10 cellular contexts compared by ENCODE assay signal in genomic region chr14:97376310-97376709, GRCh38.
"Had no signal": no experiment of that assay in that cellular context is flagged by ENCODE, and none has a peak within 500 bp of the region (broad histone marks: within the 10 kb centered on the region; RNA-seq: fewer than 3 reads in every experiment).

No MANE protein-coding gene starts in this region.

- H2AFZ ChIP-seq: GM23248 had no signal

- H3K36me3 ChIP-seq: HAP-1 had no signal

- H3K4me3 Mint-ChIP-seq: HFFc6, IgD-negative memory B cell had no signal

- H3K36me3 Mint-ChIP-seq: IgD-negative memory B cell had no signal

- DNase-seq: GM23248, GOT3, H7, HFFc6, KBM-7 had no signal

- H3K4me3 ChIP-seq: GM23248, HAP-1 had no signal

- ATAC-seq: HCT116, HepG2 had no signal

- H3K27ac ChIP-seq: GM23248, HL-60 had no signal

- H3K27me3 Mint-ChIP-seq: IgD-negative memory B cell had no signal

- H3K9ac ChIP-seq: GM23248 had no signal

- H3K4me1 ChIP-seq: HAP-1 had no signal

- H3K27ac Mint-ChIP-seq: HFFc6, IgD-negative memory B cell had no signal

- H3K9me3 ChIP-seq: HAP-1 had no signal

- H3K4me1 Mint-ChIP-seq: IgD-negative memory B cell had no signal
